In genomic region chr7:158695726-158696452, GRCh38 we compare ENCODE assay signal across 8 cellular contexts. TPM values are rescaled to one million over a fixed set of nuclear protein-coding genes. Genes with fewer than 3 reads are reported as not detected.
DNase-seq lines count a peak whose midpoint lies in the region; ATAC-seq and TF ChIP-seq lines count a peak whose summit lies in the region.

No MANE protein-coding gene starts in this region.

- no peak overlapping the region for H3K4me3 ChIP-seq in fibroblast of the aortic adventitia (ENCODE audit: low read depth, low read length)
- no peak overlapping the region for H3K4me3 ChIP-seq in HAP-1

- peaks cover 15 to 46% of the 10 kb centered on the region in 2 donors for H3K36me3 Mint-ChIP-seq in activated T-cell treated with anti-CD3 and anti-CD28 coated beads, Interleukin-2, amount 50 U/mL, for 72 hours (ENCODE audit: insufficient read depth in 2 of 2)

- peak; percentile 45 to 77 for ATAC-seq in activated T-cell treated with anti-CD3 and anti-CD28 coated beads, Interleukin-2, amount 50 U/mL, for 72 hours (replicated peaks in 1 of 2)

- H3K9me3 Mint-ChIP-seq in activated T-cell treated with anti-CD3 and anti-CD28 coated beads, Interleukin-2, amount 50 U/mL, for 72 hours: no peaks in the 10 kb centered on the region

- POLR2A ChIA-PET in HEK293T (lab: Yijun Ruan, JAX): interaction anchor here (3.1 kb wide), 1 partner anchor 9 kb away, joined by 19 read pairs; the partner anchor contains the start of gene NCAPG2

- H3K36me3 ChIP-seq in HAP-1 (replicated peaks): peaks cover 91% of the 10 kb centered on the region

- H3K27me3 Mint-ChIP-seq in activated T-cell treated with anti-CD3 and anti-CD28 coated beads, Interleukin-2, amount 50 U/mL, for 72 hours (ENCODE audit: low read depth): no peaks in the 10 kb centered on the region

- no peaks in the 10 kb centered on the region for H3K27me3 ChIP-seq in HAP-1 (ENCODE audit: low read depth)

- peak; percentile 52 for DNase-seq in ELR (ENCODE audit: low read depth)
- peak; percentile 48 for DNase-seq in HEK293T (ENCODE audit: extremely low spot score)
- DNase-seq in NCI-H460 (ENCODE audit: extremely low read depth, low read depth): peak; percentile 81
- DNase-seq in activated T-cell treated with anti-CD3 and anti-CD28 coated beads, Interleukin-2, amount 50 U/mL, for 72 hours: peak in 1 of 2 donors; percentile 15
- DNase-seq in fibroblast of the aortic adventitia (ENCODE audit: low read depth): peak; percentile 87
- peak in 39 of 56 donors; percentile 2 to 68 (median 30) for DNase-seq in nucleus accumbens (lab: John Stamatoyannopoulos, UW)
- DNase-seq in HAP-1 (ENCODE audit: low spot score in 2 of 2): no peak

- no peaks in the 10 kb centered on the region for H3K9me3 ChIP-seq in HAP-1

- no peak overlapping the region for H3K4me3 Mint-ChIP-seq in activated T-cell treated with anti-CD3 and anti-CD28 coated beads, Interleukin-2, amount 50 U/mL, for 72 hours

- peak overlapping the region; percentile 6 for H3K27ac Mint-ChIP-seq in activated T-cell treated with anti-CD3 and anti-CD28 coated beads, Interleukin-2, amount 50 U/mL, for 72 hours

- in situ Hi-C loops in HAP-1 (cut with MboI; ENCODE audit: low sequenced_read_pairs): no loop called here

- H3K4me1 ChIP-seq in HAP-1: no peaks in the 10 kb centered on the region

- peak; percentile 22; the same call in 1 of the 2 replicates for TF ChIP-seq CTCF in 22Rv1 (IDR thresholded peaks at IDR 0.05)
- peak; percentile 71 for TF ChIP-seq CTCF in fibroblast of the aortic adventitia (IDR thresholded peaks at IDR 0.05; ENCODE audit: insufficient read depth, low read length)

- CTCF ChIA-PET in HEK293T (lab: Yijun Ruan, JAX): interaction anchor here (0.6 to 1.0 kb wide), 2 partner anchors 111 to 281 kb away, joined by 3 to 8 read pairs; no protein-coding TSS in a partner anchor

- peaks cover 28% of the 10 kb centered on the region for H3K4me1 Mint-ChIP-seq in activated T-cell treated with anti-CD3 and anti-CD28 coated beads, Interleukin-2, amount 50 U/mL, for 72 hours (ENCODE audit: low read depth)

- no peak overlapping the region for H3K27ac ChIP-seq in 22Rv1

TF ChIP-seq in HEK293T, 16 proteins besides CTCF, POLR2A, EP300 and RAD21:
- no peak for TF ChIP-seq FOXK2 (IDR thresholded peaks at IDR 0.05)
- no peak for TF ChIP-seq LEF1 (IDR thresholded peaks at IDR 0.05; ENCODE audit: borderline replicate concordance)
- no peak for TF ChIP-seq CTBP1 (IDR thresholded peaks at IDR 0.05; ENCODE audit: borderline replicate concordance)

RNA-seq across cellular contexts. Expression of gene NCAPG2, which starts 8.7 kb away (rescaled TPM):
- total RNA-seq in NCI-H460 (2014; rRNA removed; shearing (Covaris generic)): 33.9 and 36.5 TPM in 2 replicates
- 57.7 and 87.0 TPM in 2 replicates for polyA plus RNA-seq in NCI-H460 (2014; cell fraction: nucleus; rRNA removed)
- 100 to 1,000 TPM; 129 to 134 TPM for total RNA-seq in activated T-cell treated with anti-CD3 and anti-CD28 coated beads, Interleukin-2, amount 50 U/mL, for 72 hours
- total RNA-seq in fibroblast of the aortic adventitia (ENCODE audit: low replicate concordance): 8.9 and 35.0 TPM in 2 replicates

Comparison
In these comparisons a context has a peak if more than half of its experiments do, and no peak if none do; other contexts are left out.
1. DNase-seq: peak in ELR (single experiment), HEK293T (single experiment), NCI-H460 (single experiment), fibroblast of the aortic adventitia (single experiment) and nucleus accumbens (39 of 56); none in HAP-1 (0 of 2).